Comparison of ENCODE assay signal across 8 cellular contexts in genomic region chr7:26198133-26198780, GRCh38. TPM values are rescaled to one million over a fixed set of nuclear protein-coding genes. Genes with fewer than 3 reads are reported as not detected.
DNase-seq lines count a peak whose midpoint lies in the region; ATAC-seq and TF ChIP-seq lines count a peak whose summit lies in the region.

No MANE protein-coding gene starts in this region.

- H3K27me3 Mint-ChIP-seq in activated naive CD4-positive, alpha-beta T cell treated with anti-CD3 and anti-CD28 coated beads, Interleukin-2, amount 10 ng/mL, durations not matched to agents 7 days and 5 days = peaks cover 15% of the 10 kb centered on the region

- H3K4me1 ChIP-seq in OCI-LY1 (ENCODE audit: insufficient read depth, low read length, severe bottlenecking) = peaks cover 55% of the 10 kb centered on the region

- H3K4me3 ChIP-seq in OCI-LY1 (ENCODE audit: low read depth, low read length, poor library complexity, severe bottlenecking) = peak overlapping the region; percentile 76

- no peaks in the 10 kb centered on the region for H3K9me3 ChIP-seq in OCI-LY1 (ENCODE audit: low read length)

- peaks cover 47% of the 10 kb centered on the region for H3K4me1 Mint-ChIP-seq in activated naive CD4-positive, alpha-beta T cell treated with anti-CD3 and anti-CD28 coated beads, Interleukin-2, amount 10 ng/mL, durations not matched to agents 7 days and 5 days

- H4K20me1 ChIP-seq in OCI-LY1 (ENCODE audit: insufficient read depth, low read length) = peaks cover 11% of the 10 kb centered on the region; the same call in 1 of the 2 replicates

- H3K27me3 ChIP-seq in OCI-LY1 (ENCODE audit: insufficient read depth, low read length) = no peaks in the 10 kb centered on the region

- peak overlapping the region; percentile 81 for H3K4me2 ChIP-seq in OCI-LY1 (ENCODE audit: low read length)

- peak overlapping the region; percentile 97 for H3K27ac ChIP-seq in OCI-LY1 (ENCODE audit: low read depth, low read length, poor library complexity, severe bottlenecking)

- H3K79me2 ChIP-seq in OCI-LY1 (ENCODE audit: insufficient read depth, low read length) = peaks cover 74% of the 10 kb centered on the region

- CTCF ChIA-PET in activated naive CD4-positive, alpha-beta T cell treated with anti-CD3 and anti-CD28 coated beads, Interleukin-2, amount 10 ng/mL, durations not matched to agents 7 days and 5 days (lab: Charles Lee) = interaction anchor here (0.6 to 5.3 kb wide), 16 partner anchors 9 to 305 kb away, joined by 3 to 52 read pairs (median 5); partner anchors contain the start of genes NFE2L3 and SNX10

- H3F3A ChIP-seq in OCI-LY1 (ENCODE audit: insufficient read depth, low read length) = peaks cover 38% of the 10 kb centered on the region

- H3K36me3 Mint-ChIP-seq in activated naive CD4-positive, alpha-beta T cell treated with anti-CD3 and anti-CD28 coated beads, Interleukin-2, amount 10 ng/mL, durations not matched to agents 7 days and 5 days = peaks cover 71% of the 10 kb centered on the region

- TF ChIP-seq CTCF in OCI-LY1 (IDR thresholded peaks at IDR 0.05; ENCODE audit: low read length) = peak; percentile 85

- peaks cover 86% of the 10 kb centered on the region for H3K36me3 ChIP-seq in OCI-LY1 (ENCODE audit: insufficient read depth, low read length)

- H3K27ac Mint-ChIP-seq in activated naive CD4-positive, alpha-beta T cell treated with anti-CD3 and anti-CD28 coated beads, Interleukin-2, amount 10 ng/mL, durations not matched to agents 7 days and 5 days = peak overlapping the region; percentile 100

- H3K4me3 Mint-ChIP-seq in activated naive CD4-positive, alpha-beta T cell treated with anti-CD3 and anti-CD28 coated beads, Interleukin-2, amount 10 ng/mL, durations not matched to agents 7 days and 5 days = peak overlapping the region; percentile 99

- no peak for ATAC-seq in GM18868 (IDR thresholded peaks at IDR 0.05; ENCODE audit: unreplicated experiment)

- no peaks in the 10 kb centered on the region for H3K9me2 ChIP-seq in OCI-LY1 (ENCODE audit: low read depth, low read length)

- H3K9me3 Mint-ChIP-seq in activated naive CD4-positive, alpha-beta T cell treated with anti-CD3 and anti-CD28 coated beads, Interleukin-2, amount 10 ng/mL, durations not matched to agents 7 days and 5 days = no peaks in the 10 kb centered on the region

- DNase-seq in activated naive CD4-positive, alpha-beta T cell treated with anti-CD3 and anti-CD28 coated beads, Interleukin-2, amount 10 ng/mL, durations not matched to agents 7 days and 5 days = no peak
- DNase-seq in activated naive CD4-positive, alpha-beta T cell (lab: John Stamatoyannopoulos, UW) = no peak
- DNase-seq in dermis blood vessel endothelial cell (peak; percentile 62), myocyte (ENCODE audit: low read depth) (peak; percentile 57), HCEC 1CT (no peak), iPS-NIHi7 (ENCODE audit: extremely low spot score) (no peak)

- peak overlapping the region; percentile 93 for H3K9ac ChIP-seq in OCI-LY1 (ENCODE audit: low read length)

- H2AFZ ChIP-seq in OCI-LY1 (ENCODE audit: low read length) = no peak overlapping the region

RNA-seq across cellular contexts. Expression of gene HNRNPA2B1, which starts 2.3 kb away (rescaled TPM):
- total RNA-seq in dermis blood vessel endothelial cell (105 and 187 TPM in 2 replicates), myocyte (233 and 240 TPM in 2 replicates)
- polyA plus RNA-seq in myocyte (2012) = 417 TPM

RNA-seq across cellular contexts. Expression of gene CBX3, which starts 3.3 kb away (rescaled TPM):
- 154 and 176 TPM in 2 replicates for total RNA-seq in dermis blood vessel endothelial cell
- total RNA-seq in myocyte = 208 and 239 TPM in 2 replicates
- 93.9 TPM for polyA plus RNA-seq in myocyte (2012)

RNA-seq across cellular contexts. Expression of gene NFE2L3, which starts 46.3 kb away (rescaled TPM):
- total RNA-seq in dermis blood vessel endothelial cell (33.4 and 38.6 TPM in 2 replicates), myocyte (0.88 and 1.2 TPM in 2 replicates)
- 2.5 TPM for polyA plus RNA-seq in myocyte (2012)

Comparison
In these comparisons a context has a peak if more than half of its experiments do, and no peak if none do; other contexts are left out.
1. DNase-seq: peak in dermis blood vessel endothelial cell (single experiment) and myocyte (single experiment); none in activated naive CD4-positive, alpha-beta T cell treated with anti-CD3 and anti-CD28 coated beads, Interleukin-2, amount 10 ng/mL, durations not matched to agents 7 days and 5 days (single experiment), activated naive CD4-positive, alpha-beta T cell (0 of 4), HCEC 1CT (single experiment) and iPS-NIHi7 (single experiment).
2. RNA of gene NFE2L3, which starts 46.3 kb away (total RNA-seq): 33.4 to 38.6 TPM in dermis blood vessel endothelial cell; 0.88 to 1.2 TPM in myocyte; every median in the first group is over 10 times any median in the second.